23 cellular contexts compared by ENCODE assay signal in genomic region chr18:28729321-28729720, GRCh38.
DNase-seq lines count a peak whose midpoint lies in the region; ATAC-seq and TF ChIP-seq lines count a peak whose summit lies in the region.
"Had no signal": no experiment of that assay in that cellular context is flagged by ENCODE, and none has a peak within 500 bp of the region (broad histone marks: within the 10 kb centered on the region; RNA-seq: fewer than 3 reads in every experiment).

No MANE protein-coding gene starts in this region.

- intact Hi-C loops in sciatic nerve (cut with DNase I), result no loop called here

- H3K4me1 ChIP-seq in Karpas-422 (ENCODE audit: low read length), result no peaks in the 10 kb centered on the region
- 0 out of 2 replicates have a peak, but pooled peaks cover 4% of the 10 kb centered on the region for H3K4me1 ChIP-seq in MM.1S (ENCODE audit: low read length)
- H3K4me1 ChIP-seq: breast epithelium, thyroid gland had no signal

- H3K9ac ChIP-seq in Karpas-422 (ENCODE audit: low read length) (no peak overlapping the region), MM.1S (ENCODE audit: low read length) (no peak overlapping the region)

- DNase-seq in Daoy (ENCODE audit: low read depth), result peak; percentile 13
- peak; percentile 77 for DNase-seq in LHCN-M2 (ENCODE audit: low read depth)
- peak; percentile 58 for DNase-seq in astrocyte of the spinal cord (ENCODE audit: low read depth, low spot score)
- peak; percentile 27 for DNase-seq in kidney tubule cell (ENCODE audit: low spot score)
- DNase-seq in Karpas-422, result no peak
- no peak for DNase-seq in stimulated activated naive CD8-positive, alpha-beta T cell treated with anti-CD3 and anti-CD28 coated beads, Interleukin-15, Interleukin-2, amounts not matched to agents 100 U/mL and 50 U/mL, for 24 hours
- DNase-seq in sciatic nerve (ENCODE audit: low spot score), result no peak
- no peak for DNase-seq in MM.1S
- DNase-seq: activated CD4-positive, alpha-beta T cell treated with anti-CD3 and anti-CD28 coated beads, Interleukin-2, amount 10 ng/mL, durations not matched to agents 24 days and 14 days; activated CD8-positive, alpha-beta memory T cell treated with anti-CD3 and anti-CD28 coated beads, Interleukin-2, amount 10 ng/mL, durations not matched to agents 7 days and 5 days; CD4-positive, alpha-beta memory T cell; DMS153; H7; Kasumi-1; left cardiac atrium; natural killer cell; NCI-H524; SHP77; stimulated activated CD4-positive, alpha-beta T cell treated with anti-CD3 and anti-CD28 coated beads, Interleukin-2, amount 100 ng/mL, for 24 hours; stimulated activated naive CD4-positive, alpha-beta T cell; T-helper 1 cell; thyroid gland had no signal

- no peak for TF ChIP-seq CTCF in astrocyte of the spinal cord (IDR thresholded peaks at IDR 0.05; ENCODE audit: low read depth, low read length)
- no peak for TF ChIP-seq CTCF in MM.1S (IDR thresholded peaks at IDR 0.05; ENCODE audit: low read length)

- no peaks in the 10 kb centered on the region for H3F3A ChIP-seq in MM.1S (ENCODE audit: insufficient read depth, low read length)

- ATAC-seq in stimulated activated naive CD8-positive, alpha-beta T cell treated with anti-CD3 and anti-CD28 coated beads, Interleukin-15, Interleukin-2, amounts not matched to agents 100 U/mL and 50 U/mL, for 24 hours, result no peak
- no peak for ATAC-seq in sciatic nerve
- ATAC-seq: activated CD8-positive, alpha-beta memory T cell treated with anti-CD3 and anti-CD28 coated beads, Interleukin-2, amount 10 ng/mL, durations not matched to agents 7 days and 5 days; left cardiac atrium; natural killer cell had no signal

- H3K9me2 ChIP-seq in Karpas-422 (replicated peaks; ENCODE audit: insufficient read depth, low read length), result no peaks in the 10 kb centered on the region
- no peaks in the 10 kb centered on the region for H3K9me2 ChIP-seq in MM.1S (replicated peaks; ENCODE audit: insufficient read depth, low read length)

- no peak overlapping the region for H3K4me3 ChIP-seq in astrocyte of the spinal cord (ENCODE audit: low read depth, low read length)
- no peak overlapping the region for H3K4me3 ChIP-seq in Karpas-422 (ENCODE audit: low read length)
- H3K4me3 ChIP-seq in MM.1S (ENCODE audit: low read length), result no peak overlapping the region
- H3K4me3 ChIP-seq: breast epithelium, thyroid gland had no signal

- H3K36me3 ChIP-seq in Karpas-422 (ENCODE audit: insufficient read depth, low read length) (no peaks in the 10 kb centered on the region), MM.1S (replicated peaks; ENCODE audit: insufficient read depth, low read length) (no peaks in the 10 kb centered on the region)
- H3K36me3 ChIP-seq: breast epithelium, thyroid gland had no signal

- H4K20me1 ChIP-seq in Karpas-422 (ENCODE audit: insufficient read depth, low read depth, low read length) (no peaks in the 10 kb centered on the region), MM.1S (ENCODE audit: insufficient read depth, low read length) (no peaks in the 10 kb centered on the region)

- no peaks in the 10 kb centered on the region for H3K79me2 ChIP-seq in Karpas-422 (ENCODE audit: low read length)
- no peaks in the 10 kb centered on the region for H3K79me2 ChIP-seq in MM.1S (ENCODE audit: low read length)

- H3K27ac ChIP-seq in Karpas-422 (ENCODE audit: low read length), result no peak overlapping the region
- no peak overlapping the region for H3K27ac ChIP-seq in MM.1S (ENCODE audit: low read length)
- H3K27ac ChIP-seq: breast epithelium, thyroid gland had no signal

- peaks cover 29% of the 10 kb centered on the region for H3K9me3 ChIP-seq in Karpas-422 (ENCODE audit: low read length)
- H3K9me3 ChIP-seq in MM.1S (replicated peaks; ENCODE audit: insufficient read depth, low read length), result no peaks in the 10 kb centered on the region
- H3K9me3 ChIP-seq: breast epithelium, thyroid gland had no signal

- in situ Hi-C loops in astrocyte of the spinal cord (cut with HindIII; ENCODE audit: low sequenced_read_pairs), result no loop called here

- no peaks in the 10 kb centered on the region for H3K27me3 ChIP-seq in Karpas-422 (ENCODE audit: low read length)
- H3K27me3 ChIP-seq in MM.1S (replicated peaks; ENCODE audit: insufficient read depth, low read length), result no peaks in the 10 kb centered on the region
- H3K27me3 ChIP-seq: breast epithelium, thyroid gland had no signal

- H2AFZ ChIP-seq in Karpas-422 (ENCODE audit: low read length) (no peak overlapping the region), MM.1S (ENCODE audit: low read length) (no peak overlapping the region)

- no peak overlapping the region for H3K4me2 ChIP-seq in Karpas-422 (ENCODE audit: low read depth, low read length, poor library complexity, severe bottlenecking)
- no peak overlapping the region for H3K4me2 ChIP-seq in MM.1S (ENCODE audit: low read depth, low read length)

Comparison
In these comparisons a context has a peak if more than half of its experiments do, and no peak if none do; other contexts are left out.
1. DNase-seq: peak in Daoy (single experiment), LHCN-M2 (single experiment), astrocyte of the spinal cord (single experiment) and kidney tubule cell (single experiment); none in Karpas-422 (single experiment), stimulated activated naive CD8-positive, alpha-beta T cell treated with anti-CD3 and anti-CD28 coated beads, Interleukin-15, Interleukin-2, amounts not matched to agents 100 U/mL and 50 U/mL, for 24 hours (single experiment), sciatic nerve (single experiment) and MM.1S (single experiment).